ENCODE assay signal across 19 cellular contexts in the genomic region with DNA sequence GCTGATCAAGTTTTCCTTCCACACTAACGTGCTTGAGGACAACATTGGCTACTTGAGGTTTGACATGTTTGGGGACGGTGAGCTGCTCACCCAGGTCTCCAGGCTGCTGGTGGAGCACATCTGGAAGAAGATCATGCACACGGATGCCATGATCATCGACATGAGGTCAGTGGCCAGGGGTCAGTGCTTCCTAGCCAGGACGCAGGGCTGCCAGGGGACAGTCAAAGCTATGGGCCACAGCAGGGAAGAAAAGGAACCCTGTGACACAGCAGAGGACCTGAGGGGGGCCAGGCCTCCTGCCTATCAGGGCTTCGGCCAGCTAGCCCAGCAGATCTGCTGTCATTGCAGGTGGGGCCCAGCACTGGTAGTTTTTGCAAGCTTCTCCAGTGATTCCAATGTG. TPM values are rescaled to one million over a fixed set of nuclear protein-coding genes. Genes with fewer than 3 reads are reported as not detected.
A peak's percentile ranks its signal among the peaks of the same experiment; 100 is the strongest.
DNase-seq lines count a peak whose midpoint lies in the region; ATAC-seq and TF ChIP-seq lines count a peak whose summit lies in the region.
"Had no signal": no experiment of that assay in that cellular context is flagged by ENCODE, and none has a peak within 500 bp of the region (broad histone marks: within the 10 kb centered on the region; RNA-seq: fewer than 3 reads in every experiment).

No MANE protein-coding gene starts in this region.

- no TSS peak for BruUV-seq in mammary epithelial cell (replicated peaks; lab: Mats Ljungman, UMichigan)

- no peaks in the 10 kb centered on the region for H3K9me3 ChIP-seq in RWPE2 (ENCODE audit: severe bottlenecking)
- no peaks in the 10 kb centered on the region for H3K9me3 ChIP-seq in spleen
- no peaks in the 10 kb centered on the region for H3K9me3 ChIP-seq in body of pancreas
- H3K9me3 ChIP-seq in mammary epithelial cell (replicated peaks; ENCODE audit: insufficient read depth, low read length): no peaks in the 10 kb centered on the region
- H3K9me3 ChIP-seq: BLaER1, HAP-1 had no signal

- in situ Hi-C loops in mammary epithelial cell (cut with MboI; ENCODE audit: low sequenced_read_pairs in 2 of 2): no loop called here

- TF ChIP-seq POLR2A in spleen (IDR thresholded peaks at IDR 0.05) (no peak), body of pancreas (IDR thresholded peaks at IDR 0.05) (no peak)

- no peak for ATAC-seq in RWPE2 (ENCODE audit: low read depth)
- ATAC-seq in body of pancreas: no peak
- ATAC-seq: CD8-positive, alpha-beta T cell had no signal

- peak; percentile 46 for DNase-seq in activated effector memory CD4-positive, alpha-beta T cell treated with anti-CD3 and anti-CD28 coated beads, Interleukin-2, amount 50 U/mL, for 16 hours
- DNase-seq in activated effector memory CD4-positive, alpha-beta T cell treated with Interleukin-2 at 50 U/mL for 16 hours: no peak
- DNase-seq in RWPE2 (ENCODE audit: low spot score): peak; percentile 28
- peak; percentile 47 for DNase-seq in mesenteric fat pad (ENCODE audit: low spot score)
- peak; percentile 59 for DNase-seq in spleen
- DNase-seq in body of pancreas: no peak
- DNase-seq in NCI-H524 (lab: John Stamatoyannopoulos, UW): no peak
- DNase-seq in mammary epithelial cell: no peak
- DNase-seq: 8988T; Calu3; CD8-positive, alpha-beta T cell; DMS79 treated with DMSO at 0.1 percent for 48 hours; GF-D8 had no signal

- no peaks in the 10 kb centered on the region for H3K79me2 ChIP-seq in mammary epithelial cell (ENCODE audit: insufficient read depth, low read length)

- no peak overlapping the region for H3K27ac ChIP-seq in RWPE2 (ENCODE audit: poor library complexity, severe bottlenecking)
- no peak overlapping the region for H3K27ac ChIP-seq in spleen
- no peak overlapping the region for H3K27ac ChIP-seq in body of pancreas
- H3K27ac ChIP-seq in mammary epithelial cell (ENCODE audit: insufficient read depth, low read depth, low read length): no peak overlapping the region
- H3K27ac ChIP-seq: BLaER1 had no signal

- TF ChIP-seq CTCF in RWPE2 (IDR thresholded peaks at IDR 0.05; ENCODE audit: poor library complexity, severe bottlenecking) (no peak), spleen (IDR thresholded peaks at IDR 0.05 in 8 of 11, conservative IDR thresholded peaks at IDR 0.05 in 3 of 11) (no peak), body of pancreas (IDR thresholded peaks at IDR 0.05) (no peak), mammary epithelial cell (conservative IDR thresholded peaks at IDR 0.05 in 1 of 2, IDR thresholded peaks at IDR 0.05 in 1 of 2; ENCODE audit: extremely low read depth in 1 of 2, insufficient read depth in 1 of 2, low read depth in 1 of 2, low read length in 2 of 2) (no peak)

- H2AFZ ChIP-seq in mammary epithelial cell (ENCODE audit: low read depth, low read length): no peak overlapping the region

- no peak overlapping the region for H3K9ac ChIP-seq in mammary epithelial cell (ENCODE audit: insufficient read depth, low read length)
- H3K9ac ChIP-seq: BLaER1 had no signal

- intact Hi-C loops in spleen (cut with DNase I; ENCODE audit: low total_unique reads): no loop called here
- intact Hi-C loops in body of pancreas (cut with DNase I): no loop called here
- intact Hi-C loops in mammary epithelial cell (cut with micrococcal nuclease): no loop called here

- H3K4me1 ChIP-seq in RWPE2 (ENCODE audit: insufficient read depth, poor library complexity, severe bottlenecking): no peaks in the 10 kb centered on the region
- H3K4me1 ChIP-seq in spleen: no peaks in the 10 kb centered on the region
- no peaks in the 10 kb centered on the region for H3K4me1 ChIP-seq in body of pancreas
- H3K4me1 ChIP-seq in mammary epithelial cell (ENCODE audit: insufficient read depth, low read length): no peaks in the 10 kb centered on the region
- H3K4me1 ChIP-seq: BLaER1, HAP-1 had no signal

- H3K4me3 ChIP-seq in RWPE2 (ENCODE audit: severe bottlenecking) (no peak overlapping the region), spleen (no peak overlapping the region), body of pancreas (no peak overlapping the region), mammary epithelial cell (replicated peaks in 1 of 3; ENCODE audit: insufficient read depth in 1 of 3, low read depth in 2 of 3, low read length in 3 of 3) (no peak overlapping the region)
- H3K4me3 ChIP-seq: BLaER1, HAP-1 had no signal

- H3K4me2 ChIP-seq in mammary epithelial cell (ENCODE audit: insufficient read depth, low read depth, low read length): no peak overlapping the region
- H3K4me2 ChIP-seq: BLaER1 had no signal

- H3K36me3 ChIP-seq in RWPE2 (ENCODE audit: low read depth): no peaks in the 10 kb centered on the region
- no peaks in the 10 kb centered on the region for H3K36me3 ChIP-seq in spleen
- H3K36me3 ChIP-seq in body of pancreas (replicated peaks in 1 of 2; ENCODE audit: insufficient read depth in 1 of 2, low read depth in 2 of 2): no peaks in the 10 kb centered on the region
- no peaks in the 10 kb centered on the region for H3K36me3 ChIP-seq in mammary epithelial cell (ENCODE audit: insufficient read depth, low read length)
- H3K36me3 ChIP-seq: BLaER1, HAP-1 had no signal

- CTCF ChIA-PET in mammary epithelial cell (lab: Charles Lee; ENCODE audit: low non-redundant PET): no interaction called here

- dilution Hi-C loops in mammary epithelial cell (cut with HindIII; ENCODE audit: low sequenced_read_pairs): no loop called here

- WGBS in spleen, 5 donors: 84 to 91% (median 88%) methylated on average over 4 to 6 of the region's 6 CpGs
- 78 to 90% methylated on average over 4 to 6 of the region's 6 CpGs for WGBS in body of pancreas, 2 donors
- 83% methylated on average over 6 of the region's 6 CpGs for WGBS in mammary epithelial cell (ENCODE audit: low coverage, missing lambda C conversion rate)

- H3K27me3 ChIP-seq in RWPE2 (ENCODE audit: insufficient read depth, poor library complexity, severe bottlenecking): no peaks in the 10 kb centered on the region
- H3K27me3 ChIP-seq in spleen (replicated peaks in 1 of 7): no peaks in the 10 kb centered on the region
- H3K27me3 ChIP-seq in body of pancreas: no peaks in the 10 kb centered on the region
- no peaks in the 10 kb centered on the region for H3K27me3 ChIP-seq in mammary epithelial cell (ENCODE audit: insufficient read depth, low read length)
- H3K27me3 ChIP-seq: BLaER1 had no signal

- no peaks in the 10 kb centered on the region for H4K20me1 ChIP-seq in mammary epithelial cell (ENCODE audit: insufficient read depth, low read length)
- H4K20me1 ChIP-seq: BLaER1 had no signal

RNA-seq across cellular contexts. Expression of a gene that starts 5.2 kb away (rescaled TPM):
- total RNA-seq in mesenteric fat pad: not detected
- total RNA-seq in spleen: not detected
- polyA plus RNA-seq in spleen: not detected
- total RNA-seq in body of pancreas: not detected
- not detected for total RNA-seq in mammary epithelial cell
- not detected for polyA plus RNA-seq in mammary epithelial cell
- polyA minus RNA-seq in mammary epithelial cell: not detected
- total RNA-seq: A673; Calu3; CD8-positive, alpha-beta T cell; H4; HepG2 had no signal
- polyA plus RNA-seq: AG04450, HepG2 had no signal

RNA-seq across cellular contexts. Expression of a gene that starts 30.7 kb away (rescaled TPM):
- 0.10 TPM for total RNA-seq in mesenteric fat pad
- total RNA-seq in spleen: under 1 TPM in 3 of 7 donors, not detected in 4; 0.09 to 0.26 (median 0.13) TPM
- under 1 TPM in 1 of 3 donors, not detected in 2; 0.02 TPM for polyA plus RNA-seq in spleen
- total RNA-seq in body of pancreas: under 1 TPM in 1 of 2 donors, not detected in 1; 0.26 TPM
- total RNA-seq in mammary epithelial cell: 1 to 10 TPM in 1 of 2 donors, under 1 TPM in 1; 0.67 to 1.4 TPM
- polyA plus RNA-seq in mammary epithelial cell: 3.5 TPM
- polyA minus RNA-seq in mammary epithelial cell: 5.2 TPM
- total RNA-seq: CD8-positive, alpha-beta T cell had no signal

RNA-seq across cellular contexts. Expression of a gene that starts 31.1 kb away (rescaled TPM):
- total RNA-seq in mesenteric fat pad (not detected), spleen (not detected), body of pancreas (not detected), mammary epithelial cell (not detected)
- polyA plus RNA-seq in spleen (not detected), mammary epithelial cell (not detected)
- polyA minus RNA-seq in mammary epithelial cell: not detected
- total RNA-seq: A673; Calu3; CD8-positive, alpha-beta T cell; H4; HepG2 had no signal
- polyA plus RNA-seq: AG04450, HepG2 had no signal

RNA-seq across cellular contexts. Expression of a gene that starts 53.4 kb away (rescaled TPM):
- 0.26 TPM for total RNA-seq in mesenteric fat pad
- under 1 TPM in 4 of 7 donors, not detected in 3; 0.19 to 0.30 (median 0.21) TPM for total RNA-seq in spleen
- polyA plus RNA-seq in spleen: under 1 TPM; 0.02 to 0.35 (median 0.12) TPM
- total RNA-seq in body of pancreas: 1 to 10 TPM; 6.6 to 8.0 TPM
- not detected for total RNA-seq in mammary epithelial cell
- polyA plus RNA-seq in mammary epithelial cell: not detected
- not detected for polyA minus RNA-seq in mammary epithelial cell
- total RNA-seq: Calu3, H4, HepG2 had no signal

Comparison
In these comparisons a context has a peak if more than half of its experiments do, and no peak if none do; other contexts are left out.
1. DNase-seq: peak in activated effector memory CD4-positive, alpha-beta T cell treated with anti-CD3 and anti-CD28 coated beads, Interleukin-2, amount 50 U/mL, for 16 hours (single experiment), RWPE2 (single experiment), mesenteric fat pad (single experiment) and spleen (single experiment); none in activated effector memory CD4-positive, alpha-beta T cell treated with Interleukin-2 at 50 U/mL for 16 hours (single experiment), body of pancreas (0 of 4), NCI-H524 (0 of 2) and mammary epithelial cell (single experiment).